Comparison of ENCODE assay signal across 12 cellular contexts in the genomic region with DNA sequence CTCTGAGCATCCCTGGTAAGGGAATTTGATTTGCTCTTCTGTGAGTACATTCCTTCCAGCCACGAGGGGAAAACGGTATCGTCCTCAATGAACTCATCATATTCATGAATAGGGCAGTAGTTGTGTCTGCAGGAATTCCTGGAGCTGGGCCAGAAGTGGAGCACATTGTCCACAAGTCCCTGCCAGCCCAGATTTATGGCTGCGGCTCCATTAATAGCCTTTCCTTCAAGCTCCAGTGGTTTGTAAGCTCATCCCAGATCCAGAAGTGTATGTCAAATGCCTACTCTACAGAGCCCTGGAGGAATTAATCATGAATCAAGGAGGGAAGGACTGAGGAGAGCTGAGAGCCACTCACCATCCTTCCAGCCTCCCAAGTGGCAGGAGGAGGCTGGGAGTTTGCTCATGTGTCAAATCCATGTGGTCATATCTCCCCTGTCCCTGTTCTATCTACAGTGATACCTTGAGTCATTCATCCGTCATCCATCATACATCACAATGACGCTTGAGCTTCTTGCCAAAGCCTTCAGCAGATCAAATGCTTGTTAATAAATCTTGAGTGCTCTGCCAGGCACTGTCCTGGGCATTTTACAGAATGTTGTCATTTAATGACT.
DNase-seq lines count a peak whose midpoint lies in the region; ATAC-seq and TF ChIP-seq lines count a peak whose summit lies in the region.
"Had no signal": no experiment of that assay in that cellular context is flagged by ENCODE, and none has a peak within 500 bp of the region (broad histone marks: within the 10 kb centered on the region; RNA-seq: fewer than 3 reads in every experiment).

No MANE protein-coding gene starts in this region.

- no peak for TF ChIP-seq CTCF in glutamatergic neuron (IDR thresholded peaks at IDR 0.05; ENCODE audit: partially characterized antibody, unreplicated experiment)

- H3K9me3 Mint-ChIP-seq in activated CD8-positive, alpha-beta T cell treated with anti-CD3 and anti-CD28 coated beads, Interleukin-2, amount 10 ng/mL, durations not matched to agents 7 days and 5 days (ENCODE audit: insufficient read depth): no peaks in the 10 kb centered on the region
- H3K9me3 Mint-ChIP-seq in glutamatergic neuron (ENCODE audit: unreplicated experiment): peaks cover 5% of the 10 kb centered on the region
- H3K9me3 Mint-ChIP-seq: CD4-positive, CD25-positive, alpha-beta regulatory T cell had no signal

- H3K27ac Mint-ChIP-seq in activated CD8-positive, alpha-beta T cell treated with anti-CD3 and anti-CD28 coated beads, Interleukin-2, amount 10 ng/mL, durations not matched to agents 7 days and 5 days: no peak overlapping the region
- H3K27ac Mint-ChIP-seq in glutamatergic neuron (ENCODE audit: unreplicated experiment): no peak overlapping the region

- no peaks in the 10 kb centered on the region for H3K36me3 Mint-ChIP-seq in activated CD8-positive, alpha-beta T cell treated with anti-CD3 and anti-CD28 coated beads, Interleukin-2, amount 10 ng/mL, durations not matched to agents 7 days and 5 days (ENCODE audit: low read depth)
- peaks cover 9% of the 10 kb centered on the region for H3K36me3 Mint-ChIP-seq in glutamatergic neuron (ENCODE audit: unreplicated experiment)
- H3K36me3 Mint-ChIP-seq: CD4-positive, CD25-positive, alpha-beta regulatory T cell had no signal

- peaks cover 10% of the 10 kb centered on the region for H3K27me3 Mint-ChIP-seq in activated CD8-positive, alpha-beta T cell treated with anti-CD3 and anti-CD28 coated beads, Interleukin-2, amount 10 ng/mL, durations not matched to agents 7 days and 5 days (ENCODE audit: low read depth)
- peaks cover 2% of the 10 kb centered on the region for H3K27me3 Mint-ChIP-seq in glutamatergic neuron (ENCODE audit: unreplicated experiment)

- POLR2A ChIA-PET in activated CD8-positive, alpha-beta T cell treated with anti-CD3 and anti-CD28 coated beads, Interleukin-2, amount 10 ng/mL, durations not matched to agents 7 days and 5 days (lab: Charles Lee): no interaction called here

- peaks cover 7% of the 10 kb centered on the region for H3K4me1 Mint-ChIP-seq in activated CD8-positive, alpha-beta T cell treated with anti-CD3 and anti-CD28 coated beads, Interleukin-2, amount 10 ng/mL, durations not matched to agents 7 days and 5 days (ENCODE audit: low read depth)
- H3K4me1 Mint-ChIP-seq in glutamatergic neuron (ENCODE audit: low read depth, unreplicated experiment): no peaks in the 10 kb centered on the region

- peak; percentile 38; the same call in 2 of the 3 replicates for ATAC-seq in SK-N-SH treated with all-trans-retinoic acid at 6 μM for 48 hours
- ATAC-seq in left ventricle myocardium superior: peak; percentile 88
- no peak for ATAC-seq in HG02840 (IDR thresholded peaks at IDR 0.05; ENCODE audit: low FRiP score, unreplicated experiment)
- no peak for ATAC-seq in activated CD8-positive, alpha-beta T cell treated with anti-CD3 and anti-CD28 coated beads, Interleukin-2, amount 10 ng/mL, durations not matched to agents 7 days and 5 days
- ATAC-seq: left colon had no signal

- CTCF ChIA-PET in activated CD8-positive, alpha-beta T cell treated with anti-CD3 and anti-CD28 coated beads, Interleukin-2, amount 10 ng/mL, durations not matched to agents 7 days and 5 days (lab: Charles Lee): interaction anchor here (0.8 kb wide), 1 partner anchor 291 kb away, joined by 3 read pairs; no protein-coding TSS in a partner anchor

- no peak overlapping the region for H3K4me3 Mint-ChIP-seq in activated CD8-positive, alpha-beta T cell treated with anti-CD3 and anti-CD28 coated beads, Interleukin-2, amount 10 ng/mL, durations not matched to agents 7 days and 5 days
- no peak overlapping the region for H3K4me3 Mint-ChIP-seq in glutamatergic neuron (ENCODE audit: unreplicated experiment)
- H3K4me3 Mint-ChIP-seq: CD4-positive, CD25-positive, alpha-beta regulatory T cell had no signal

- intact Hi-C loops in left ventricle myocardium superior (cut with micrococcal nuclease): loop anchor here (10.0 kb wide), 1 partner anchor 391 kb away; the partner anchor contains the start of genes ISCU and SART3

- DNase-seq in COR-L47 (lab: John Stamatoyannopoulos, UW): peak; percentile 2
- DNase-seq in NCI-H2029 (lab: John Stamatoyannopoulos, UW): peak; percentile 86
- DNase-seq in left ventricle myocardium superior: peak; percentile 68
- DNase-seq in activated CD8-positive, alpha-beta T cell treated with anti-CD3 and anti-CD28 coated beads, Interleukin-2, amount 10 ng/mL, durations not matched to agents 7 days and 5 days: no peak
- no peak for DNase-seq in NOMO-1 treated with DMSO at 0.1 percent for 48 hours (lab: John Stamatoyannopoulos, UW; ENCODE audit: unreplicated experiment)
- no peak for DNase-seq in glutamatergic neuron
- DNase-seq: activated CD8-positive, alpha-beta memory T cell treated with anti-CD3 and anti-CD28 coated beads, Interleukin-2, amount 50 U/mL, for 4 hours; CD4-positive, CD25-positive, alpha-beta regulatory T cell; left colon; stimulated activated naive CD4-positive, alpha-beta T cell had no signal

TF ChIP-seq in SK-N-SH treated with all-trans-retinoic acid at 6 μM for 48 hours, 23 proteins besides CTCF, POLR2A, EP300 and RAD21 (continues in another document):
- TF ChIP-seq ISL1 (CRISPR knock-in tag; IDR thresholded peaks at IDR 0.05) (peak; percentile 57; the same call in 1 of the 2 replicates), ESRRG (CRISPR knock-in tag; IDR thresholded peaks at IDR 0.05) (no peak), CREB5 (CRISPR knock-in tag; IDR thresholded peaks at IDR 0.05; ENCODE audit: low read depth) (no peak), SNAI2 (CRISPR knock-in tag; IDR thresholded peaks at IDR 0.05) (0 out of 2 replicates have a peak, but pooled peaks have one; percentile 12), CSDC2 (CRISPR knock-in tag; IDR thresholded peaks at IDR 0.05) (no peak), BACH2 (CRISPR knock-in tag; IDR thresholded peaks at IDR 0.05; ENCODE audit: borderline replicate concordance) (no peak), TSHZ2 (CRISPR knock-in tag; IDR thresholded peaks at IDR 0.05) (no peak)
- TF ChIP-seq, protein P1, sequence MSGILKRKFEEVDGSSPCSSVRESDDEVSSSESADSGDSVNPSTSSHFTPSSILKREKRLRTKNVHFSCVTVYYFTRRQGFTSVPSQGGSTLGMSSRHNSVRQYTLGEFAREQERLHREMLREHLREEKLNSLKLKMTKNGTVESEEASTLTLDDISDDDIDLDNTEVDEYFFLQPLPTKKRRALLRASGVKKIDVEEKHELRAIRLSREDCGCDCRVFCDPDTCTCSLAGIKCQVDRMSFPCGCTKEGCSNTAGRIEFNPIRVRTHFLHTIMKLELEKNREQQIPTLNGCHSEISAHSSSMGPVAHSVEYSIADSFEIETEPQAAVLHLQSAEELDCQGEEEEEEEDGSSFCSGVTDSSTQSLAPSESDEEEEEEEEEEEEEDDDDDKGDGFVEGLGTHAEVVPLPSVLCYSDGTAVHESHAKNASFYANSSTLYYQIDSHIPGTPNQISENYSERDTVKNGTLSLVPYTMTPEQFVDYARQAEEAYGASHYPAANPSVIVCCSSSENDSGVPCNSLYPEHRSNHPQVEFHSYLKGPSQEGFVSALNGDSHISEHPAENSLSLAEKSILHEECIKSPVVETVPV (CRISPR knock-in tag; IDR thresholded peaks at IDR 0.05): no peak

Comparison
In these comparisons a context has a peak if more than half of its experiments do, and no peak if none do; other contexts are left out.
1. DNase-seq: peak in COR-L47 (single experiment), NCI-H2029 (single experiment) and left ventricle myocardium superior (single experiment); none in activated CD8-positive, alpha-beta T cell treated with anti-CD3 and anti-CD28 coated beads, Interleukin-2, amount 10 ng/mL, durations not matched to agents 7 days and 5 days (single experiment), NOMO-1 treated with DMSO at 0.1 percent for 48 hours (single experiment) and glutamatergic neuron (single experiment).
2. ATAC-seq: peak in SK-N-SH treated with all-trans-retinoic acid at 6 μM for 48 hours (single experiment) and left ventricle myocardium superior (single experiment); none in HG02840 (single experiment) and activated CD8-positive, alpha-beta T cell treated with anti-CD3 and anti-CD28 coated beads, Interleukin-2, amount 10 ng/mL, durations not matched to agents 7 days and 5 days (single experiment).